1 cellular context compared by ENCODE assay signal in the genomic region with DNA sequence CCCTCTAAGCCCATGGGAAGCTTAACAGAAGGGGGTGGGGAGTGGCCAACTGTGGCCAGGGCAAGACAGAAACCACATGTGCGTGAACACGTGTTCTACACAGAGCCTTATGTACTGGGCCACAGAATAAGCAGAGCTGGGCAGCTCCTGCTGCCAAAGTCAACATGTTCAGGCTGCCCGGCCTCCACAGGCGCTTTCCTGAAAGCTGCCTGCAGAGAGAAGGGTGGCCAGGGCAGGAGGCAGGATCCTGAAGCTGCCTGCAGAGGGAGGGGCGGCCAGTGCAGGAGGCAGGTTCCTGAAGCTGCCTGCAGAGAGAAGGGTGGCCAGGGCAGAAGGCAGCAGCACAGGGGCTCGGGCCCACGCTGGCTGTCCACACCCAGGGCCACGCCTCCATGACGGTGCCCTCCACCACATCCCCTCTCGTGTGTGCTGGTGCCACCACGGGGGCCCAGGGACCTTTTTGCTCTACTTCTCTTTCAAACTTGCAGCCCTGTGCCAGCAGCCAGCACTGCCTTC.
TF ChIP-seq lines count a peak whose summit lies in the region.

No MANE protein-coding gene starts in this region.

TF ChIP-seq in HCT116, 20 proteins besides CTCF, POLR2A, EP300 and RAD21 (continued from another document):
- TF ChIP-seq, protein P1, sequence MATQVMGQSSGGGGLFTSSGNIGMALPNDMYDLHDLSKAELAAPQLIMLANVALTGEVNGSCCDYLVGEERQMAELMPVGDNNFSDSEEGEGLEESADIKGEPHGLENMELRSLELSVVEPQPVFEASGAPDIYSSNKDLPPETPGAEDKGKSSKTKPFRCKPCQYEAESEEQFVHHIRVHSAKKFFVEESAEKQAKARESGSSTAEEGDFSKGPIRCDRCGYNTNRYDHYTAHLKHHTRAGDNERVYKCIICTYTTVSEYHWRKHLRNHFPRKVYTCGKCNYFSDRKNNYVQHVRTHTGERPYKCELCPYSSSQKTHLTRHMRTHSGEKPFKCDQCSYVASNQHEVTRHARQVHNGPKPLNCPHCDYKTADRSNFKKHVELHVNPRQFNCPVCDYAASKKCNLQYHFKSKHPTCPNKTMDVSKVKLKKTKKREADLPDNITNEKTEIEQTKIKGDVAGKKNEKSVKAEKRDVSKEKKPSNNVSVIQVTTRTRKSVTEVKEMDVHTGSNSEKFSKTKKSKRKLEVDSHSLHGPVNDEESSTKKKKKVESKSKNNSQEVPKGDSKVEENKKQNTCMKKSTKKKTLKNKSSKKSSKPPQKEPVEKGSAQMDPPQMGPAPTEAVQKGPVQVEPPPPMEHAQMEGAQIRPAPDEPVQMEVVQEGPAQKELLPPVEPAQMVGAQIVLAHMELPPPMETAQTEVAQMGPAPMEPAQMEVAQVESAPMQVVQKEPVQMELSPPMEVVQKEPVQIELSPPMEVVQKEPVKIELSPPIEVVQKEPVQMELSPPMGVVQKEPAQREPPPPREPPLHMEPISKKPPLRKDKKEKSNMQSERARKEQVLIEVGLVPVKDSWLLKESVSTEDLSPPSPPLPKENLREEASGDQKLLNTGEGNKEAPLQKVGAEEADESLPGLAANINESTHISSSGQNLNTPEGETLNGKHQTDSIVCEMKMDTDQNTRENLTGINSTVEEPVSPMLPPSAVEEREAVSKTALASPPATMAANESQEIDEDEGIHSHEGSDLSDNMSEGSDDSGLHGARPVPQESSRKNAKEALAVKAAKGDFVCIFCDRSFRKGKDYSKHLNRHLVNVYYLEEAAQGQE (IDR thresholded peaks at IDR 0.05; ENCODE audit: low read depth): no peak
- TF ChIP-seq EGR1 (IDR thresholded peaks at IDR 0.05; ENCODE audit: low read depth): no peak
